10 cellular contexts compared by ENCODE assay signal in the genomic region with DNA sequence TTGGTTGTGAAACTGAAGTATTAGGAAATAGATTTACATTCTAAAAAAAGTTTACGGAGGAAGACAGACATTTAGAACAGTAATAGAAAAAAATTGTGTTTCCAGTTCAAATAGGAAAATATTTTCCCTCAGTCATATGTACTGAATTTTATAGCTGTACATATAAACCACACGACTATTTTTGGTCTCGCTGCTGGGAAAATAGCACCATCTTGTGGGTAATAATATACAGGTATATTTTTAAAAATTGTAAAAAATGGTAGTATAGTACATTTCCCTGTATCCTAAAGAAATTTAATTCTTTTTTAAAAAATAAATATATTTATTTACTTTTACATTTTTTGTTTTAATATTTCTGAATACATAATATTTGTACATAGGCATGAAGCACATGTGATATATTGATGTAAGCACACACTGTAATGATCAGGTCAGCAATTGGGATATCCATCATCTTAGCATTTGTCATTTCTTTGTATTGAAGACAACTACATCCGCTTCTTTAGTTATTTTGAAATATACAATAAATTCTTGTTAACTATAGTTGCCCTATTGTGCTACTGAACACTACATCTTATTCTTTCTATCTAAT.
A peak's percentile ranks its signal among the peaks of the same experiment; 100 is the strongest.
DNase-seq lines count a peak whose midpoint lies in the region; ATAC-seq and TF ChIP-seq lines count a peak whose summit lies in the region.
"Had no signal": no experiment of that assay in that cellular context is flagged by ENCODE, and none has a peak within 500 bp of the region (broad histone marks: within the 10 kb centered on the region; RNA-seq: fewer than 3 reads in every experiment).

No MANE protein-coding gene starts in this region.

- no peak overlapping the region for H3K27ac ChIP-seq in cardiac muscle cell
- H3K27ac ChIP-seq: SJSA1 had no signal

- ATAC-seq in Right ventricle myocardium inferior, result no peak
- no peak for ATAC-seq in HG02588 (IDR thresholded peaks at IDR 0.05; ENCODE audit: unreplicated experiment)
- ATAC-seq: stimulated activated naive B cell treated with anti-CD40 and anti-IgM and Interleukin-4, amounts not matched to agents 10 μg/mL and 1 μg/mL and 100 μg/mL, for 72 hours had no signal

- no peaks in the 10 kb centered on the region for H3K4me1 ChIP-seq in cardiac muscle cell (ENCODE audit: low read depth)
- H3K4me1 ChIP-seq: SJSA1 had no signal

- H3K4me3 ChIP-seq in cardiac muscle cell, result no peak overlapping the region
- no peak overlapping the region for H3K4me3 ChIP-seq in epithelial cell of esophagus (ENCODE audit: low read length)
- H3K4me3 ChIP-seq: SJSA1 had no signal

- H3K9me3 Mint-ChIP-seq in type B pancreatic cell, result no peaks in the 10 kb centered on the region
- H3K9me3 Mint-ChIP-seq: stimulated activated naive B cell treated with anti-CD40 and anti-IgM and Interleukin-4, amounts not matched to agents 10 μg/mL and 1 μg/mL and 100 μg/mL, for 72 hours had no signal

- peaks cover 9% of the 10 kb centered on the region for H3K4me1 Mint-ChIP-seq in type B pancreatic cell (ENCODE audit: unreplicated experiment)
- H3K4me1 Mint-ChIP-seq: stimulated activated naive B cell treated with anti-CD40 and anti-IgM and Interleukin-4, amounts not matched to agents 10 μg/mL and 1 μg/mL and 100 μg/mL, for 72 hours had no signal

- H3K9me3 ChIP-seq in cardiac muscle cell (ENCODE audit: low read depth), result no peaks in the 10 kb centered on the region
- H3K9me3 ChIP-seq: SJSA1 had no signal

- TF ChIP-seq CTCF in cardiac muscle cell (IDR thresholded peaks at IDR 0.05; ENCODE audit: low read depth, low read length) (peak; percentile 45), epithelial cell of esophagus (IDR thresholded peaks at IDR 0.05; ENCODE audit: insufficient read depth, low read depth, low read length, missing control alignments) (peak; percentile 54), type B pancreatic cell (conservative IDR thresholded peaks at IDR 0.05) (peak; percentile 81)

- H3K27me3 ChIP-seq in cardiac muscle cell, result no peaks in the 10 kb centered on the region
- H3K27me3 ChIP-seq: SJSA1 had no signal

- H3K27ac Mint-ChIP-seq in type B pancreatic cell, result no peak overlapping the region
- H3K27ac Mint-ChIP-seq: stimulated activated naive B cell treated with anti-CD40 and anti-IgM and Interleukin-4, amounts not matched to agents 10 μg/mL and 1 μg/mL and 100 μg/mL, for 72 hours had no signal

- H3K4me3 Mint-ChIP-seq in type B pancreatic cell, result no peak overlapping the region
- H3K4me3 Mint-ChIP-seq: stimulated activated naive B cell treated with anti-CD40 and anti-IgM and Interleukin-4, amounts not matched to agents 10 μg/mL and 1 μg/mL and 100 μg/mL, for 72 hours had no signal

- no peaks in the 10 kb centered on the region for H3K36me3 Mint-ChIP-seq in type B pancreatic cell
- H3K36me3 Mint-ChIP-seq: stimulated activated naive B cell treated with anti-CD40 and anti-IgM and Interleukin-4, amounts not matched to agents 10 μg/mL and 1 μg/mL and 100 μg/mL, for 72 hours had no signal

- H3K36me3 ChIP-seq in cardiac muscle cell, result no peaks in the 10 kb centered on the region
- H3K36me3 ChIP-seq: SJSA1 had no signal

- no peaks in the 10 kb centered on the region for H3K27me3 Mint-ChIP-seq in type B pancreatic cell

- DNase-seq in cardiac muscle cell (ENCODE audit: low read depth in 1 of 2, low spot score in 1 of 2), result peak; percentile 20 to 31
- no peak for DNase-seq in Right ventricle myocardium inferior (ENCODE audit: missing footprints)
- DNase-seq in NCI-H2227 treated with DMSO at 0.1 percent for 48 hours (lab: John Stamatoyannopoulos, UW), result peak; percentile 19
- peak; percentile 32 for DNase-seq in epithelial cell of esophagus (ENCODE audit: low read depth)
- no peak for DNase-seq in type B pancreatic cell (ENCODE audit: extremely low spot score, unreplicated experiment)
- DNase-seq in stimulated activated CD4-positive, alpha-beta T cell treated with anti-CD3 and anti-CD28 coated beads, Interleukin-4, amount 100 ng/mL, for 1 hour, result no peak
- DNase-seq in activated CD8-positive, alpha-beta memory T cell treated with anti-CD3 and anti-CD28 coated beads, Interleukin-2, amount 50 U/mL, for 4 hours, result no peak
- DNase-seq: stimulated activated naive B cell treated with anti-CD40 and anti-IgM and Interleukin-4, amounts not matched to agents 10 μg/mL and 1 μg/mL and 100 μg/mL, for 72 hours had no signal

- intact Hi-C loops in Right ventricle myocardium inferior (cut with DNase I), result no loop called here

Comparison
In these comparisons a context has a peak if more than half of its experiments do, and no peak if none do; other contexts are left out.
1. DNase-seq: peak in cardiac muscle cell (2 of 2), NCI-H2227 treated with DMSO at 0.1 percent for 48 hours (single experiment) and epithelial cell of esophagus (single experiment); none in Right ventricle myocardium inferior (single experiment), type B pancreatic cell (single experiment), stimulated activated CD4-positive, alpha-beta T cell treated with anti-CD3 and anti-CD28 coated beads, Interleukin-4, amount 100 ng/mL, for 1 hour (single experiment) and activated CD8-positive, alpha-beta memory T cell treated with anti-CD3 and anti-CD28 coated beads, Interleukin-2, amount 50 U/mL, for 4 hours (single experiment).
2. Peak in every context shown above with its lines, with median percentiles within 50 percentile points of each other: CTCF ChIP-seq.